ENCODE assay signal across 14 cellular contexts in the genomic region with DNA sequence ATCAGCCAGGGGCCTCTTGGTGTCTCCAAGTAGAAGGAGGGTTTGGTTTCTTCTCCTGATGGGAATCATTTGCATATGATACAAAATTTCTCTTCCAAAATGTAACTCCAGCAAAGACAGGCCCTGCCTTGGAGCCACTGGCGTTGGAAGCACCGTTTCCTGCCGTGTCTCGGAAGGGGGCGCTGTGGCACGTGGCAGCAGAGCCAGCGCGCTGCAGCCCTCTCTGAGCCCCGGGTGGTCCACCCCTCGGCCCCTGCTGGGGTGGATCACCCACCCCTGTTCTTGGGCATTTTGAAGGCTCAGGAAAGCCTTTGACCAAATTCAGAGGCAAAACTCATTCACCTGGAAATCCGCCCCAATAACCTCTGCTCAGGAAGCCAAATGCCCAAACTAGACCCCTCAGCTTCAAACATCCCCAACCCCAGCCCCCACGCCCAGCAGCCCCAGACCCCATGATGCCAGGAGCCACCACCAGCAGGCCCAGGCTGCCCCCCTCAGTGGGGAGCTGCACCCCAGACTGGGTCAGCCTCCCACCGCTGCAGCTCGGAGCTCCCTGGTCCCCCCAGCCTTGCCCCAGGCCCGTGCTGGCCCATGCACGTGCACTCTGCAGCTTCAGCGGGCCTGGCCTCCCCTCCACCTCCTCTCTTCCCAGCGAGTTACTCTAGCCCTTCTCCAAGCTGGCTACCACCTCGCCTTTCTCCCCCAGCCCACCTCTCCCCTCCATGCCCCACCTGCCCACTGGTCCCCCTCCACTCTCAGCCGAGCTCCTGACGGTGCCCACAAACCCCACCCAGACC. TPM values are rescaled to one million over a fixed set of nuclear protein-coding genes. Genes with fewer than 3 reads are reported as not detected.
DNase-seq lines count a peak whose midpoint lies in the region; ATAC-seq and TF ChIP-seq lines count a peak whose summit lies in the region.
"Had no signal": no experiment of that assay in that cellular context is flagged by ENCODE, and none has a peak within 500 bp of the region (broad histone marks: within the 10 kb centered on the region; RNA-seq: fewer than 3 reads in every experiment).

No MANE protein-coding gene starts in this region.

- H4K20me1 ChIP-seq in DND-41 (ENCODE audit: insufficient read depth, low read length) = no peaks in the 10 kb centered on the region

- H3K36me3 ChIP-seq in DND-41 (ENCODE audit: insufficient read depth, low read length) (no peaks in the 10 kb centered on the region), Panc1 (ENCODE audit: control insufficient read depth, insufficient read depth, low read length) (no peaks in the 10 kb centered on the region)

- H3K4me1 ChIP-seq in DND-41 (ENCODE audit: insufficient read depth, low read length) (no peaks in the 10 kb centered on the region), Panc1 (ENCODE audit: control insufficient read depth, insufficient read depth, low read length) (peaks cover 6% of the 10 kb centered on the region), foreskin keratinocyte (peaks cover 5% of the 10 kb centered on the region)

- no peak overlapping the region for H2AFZ ChIP-seq in DND-41 (ENCODE audit: low read depth, low read length)

- in situ Hi-C loops in Panc1 (cut with HindIII; ENCODE audit: low pct_unique_long_range_greater_than_20kb, low sequenced_read_pairs) = no loop called here

- no peaks in the 10 kb centered on the region for H3K27me3 ChIP-seq in DND-41 (ENCODE audit: insufficient read depth, low read length, poor library complexity)
- no peaks in the 10 kb centered on the region; the same call in 1 of the 2 replicates for H3K27me3 ChIP-seq in Panc1 (ENCODE audit: control insufficient read depth, insufficient read depth, low read length)
- H3K27me3 ChIP-seq in foreskin keratinocyte = peaks cover 27% of the 10 kb centered on the region

- H3K27ac ChIP-seq in 22Rv1 (no peak overlapping the region), DND-41 (ENCODE audit: low read length) (no peak overlapping the region), Panc1 (ENCODE audit: low read length) (no peak overlapping the region), foreskin keratinocyte (no peak overlapping the region)

- BruUV-seq in Panc1 (replicated peaks; lab: Mats Ljungman, UMichigan) = no TSS peak

- CTCF ChIA-PET in Panc1 (lab: Charles Lee) = interaction anchor here (0.7 to 1.1 kb wide), 2 partner anchors 30 to 271 kb away, joined by 3 to 6 read pairs; partner anchors contain the start of gene ELFN1

- POLR2A ChIA-PET in Panc1 (lab: Charles Lee) = no interaction called here

- ATAC-seq in DND-41 (ENCODE audit: insufficient read depth, low read depth) (no peak), Panc1 (peak; percentile 52), foreskin keratinocyte (peak; percentile 28), GM21825 (IDR thresholded peaks at IDR 0.05; ENCODE audit: unreplicated experiment) (no peak), HG02970 (IDR thresholded peaks at IDR 0.05; ENCODE audit: low FRiP score, unreplicated experiment) (no peak)
- ATAC-seq: activated CD8-positive, alpha-beta memory T cell treated with anti-CD3 and anti-CD28 coated beads, Interleukin-2, amount 10 ng/mL, durations not matched to agents 7 days and 5 days had no signal

- H3K9me3 ChIP-seq in DND-41 (ENCODE audit: insufficient read depth, low read length, severe bottlenecking) = peaks cover 14% of the 10 kb centered on the region
- H3K9me3 ChIP-seq in Panc1 (ENCODE audit: control insufficient read depth, insufficient read depth, low read depth, low read length) = no peaks in the 10 kb centered on the region

- DNase-seq in DND-41 (no peak), Panc1 (ENCODE audit: low read depth, low spot score) (no peak), foreskin keratinocyte (peak in 1 of 2 donors; percentile 15), NCI-H69 (lab: John Stamatoyannopoulos, UW) (no peak), NCI-H1417 treated with DMSO at 0.1 percent for 48 hours (lab: John Stamatoyannopoulos, UW) (no peak)
- DNase-seq: activated CD4-positive, CD25-positive, alpha-beta regulatory T cell treated with anti-CD3 and anti-CD28 coated beads, Interleukin-2, amount 50 U/mL, for 72 hours; activated CD8-positive, alpha-beta memory T cell treated with anti-CD3 and anti-CD28 coated beads, Interleukin-2, amount 10 ng/mL, durations not matched to agents 7 days and 5 days; DMS153; MV-4-11; naive B cell; NCI-H345 had no signal

- H3K4me2 ChIP-seq in DND-41 (ENCODE audit: insufficient read depth, low read length) = no peak overlapping the region

- H3K9ac ChIP-seq in DND-41 (ENCODE audit: low read depth, low read length) = no peak overlapping the region

- H3K4me3 ChIP-seq in DND-41 (ENCODE audit: low read depth in 1 of 2, low read length in 2 of 2) (no peak overlapping the region), Panc1 (ENCODE audit: low read depth in 2 of 2, low read length in 2 of 2) (no peak overlapping the region)

- H3K79me2 ChIP-seq in DND-41 (ENCODE audit: insufficient read depth, low read length) = no peaks in the 10 kb centered on the region

- peak; percentile 92 for TF ChIP-seq CTCF in 22Rv1 (IDR thresholded peaks at IDR 0.05)
- TF ChIP-seq CTCF in DND-41 (IDR thresholded peaks at IDR 0.05; ENCODE audit: borderline replicate concordance, extremely low read depth, low read length, poor library complexity, severe bottlenecking) = peak; percentile 34
- no peak; the same call in 1 of the 2 replicates for TF ChIP-seq CTCF in Panc1 (IDR thresholded peaks at IDR 0.05)
- peak; percentile 72 for TF ChIP-seq CTCF in foreskin keratinocyte (conservative IDR thresholded peaks at IDR 0.05)

- intact Hi-C loops in Panc1 (cut with micrococcal nuclease; ENCODE audit: unreplicated experiment) = no loop called here

RNA-seq across cellular contexts. Expression of gene ELFN1, which starts 29.5 kb away (rescaled TPM):
- total RNA-seq in Panc1 (2021; ENCODE audit: unreplicated experiment) = 39.0 TPM
- 71.7 TPM for polyA plus RNA-seq in Panc1 (2012; ENCODE audit: insufficient read length)
- total RNA-seq in foreskin keratinocyte = 0.10 TPM in 1 of 2 replicates, not detected in the other
- polyA plus RNA-seq in foreskin keratinocyte = 0.02 and 0.06 TPM in 2 replicates
- total RNA-seq: activated CD8-positive, alpha-beta memory T cell treated with anti-CD3 and anti-CD28 coated beads, Interleukin-2, amount 10 ng/mL, durations not matched to agents 7 days and 5 days had no signal

Comparison
In these comparisons a context has a peak if more than half of its experiments do, and no peak if none do; other contexts are left out.
1. ATAC-seq: peak in Panc1 (single experiment) and foreskin keratinocyte (single experiment); none in DND-41 (single experiment), GM21825 (single experiment) and HG02970 (single experiment).
2. RNA of gene ELFN1, which starts 29.5 kb away (total RNA-seq): 39.0 TPM in Panc1 (single experiment); 0.10 TPM in foreskin keratinocyte; every median in the first group is over 10 times any median in the second.